ENCODE assay signal across 1 cellular context in the genomic region with DNA sequence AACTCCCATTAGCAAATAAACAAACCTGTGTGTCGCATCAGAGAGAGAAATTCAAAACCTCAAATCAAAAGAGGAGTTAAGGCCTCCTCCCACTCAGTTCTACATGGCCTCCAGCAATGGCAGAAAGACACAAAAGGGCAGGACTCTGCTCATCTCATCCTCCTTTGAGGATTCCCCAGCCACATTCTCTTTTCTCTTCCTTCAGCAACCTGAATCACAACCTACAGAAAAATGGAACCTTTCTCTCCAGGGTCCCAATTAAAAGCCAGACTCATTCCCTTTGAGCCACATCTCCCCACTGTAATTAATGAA.
TF ChIP-seq lines count a peak whose summit lies in the region.

No MANE protein-coding gene starts in this region.

TF ChIP-seq in H1, 55 proteins besides CTCF, POLR2A, EP300 and RAD21:
- TF ChIP-seq POLR2AphosphoS5 (IDR thresholded peaks at IDR 0.05; ENCODE audit: low read depth, low read length) (no peak), CREB1 (IDR thresholded peaks at IDR 0.05) (no peak), SIRT6 (IDR thresholded peaks at IDR 0.05; ENCODE audit: low read length) (no peak), SIN3A (conservative IDR thresholded peaks at IDR 0.05 in 1 of 2, IDR thresholded peaks at IDR 0.05 in 1 of 2; ENCODE audit: low read depth in 1 of 2, low read length in 2 of 2) (no peak), CBX5 (IDR thresholded peaks at IDR 0.05; ENCODE audit: low read depth, low read length) (no peak), HDAC2 (IDR thresholded peaks at IDR 0.05; ENCODE audit: borderline replicate concordance in 1 of 2, low read depth in 2 of 2, low read length in 2 of 2) (no peak), SP4 (IDR thresholded peaks at IDR 0.05; ENCODE audit: low read length) (no peak), TAF1 (IDR thresholded peaks at IDR 0.05; ENCODE audit: low read depth, low read length) (no peak)
- TF ChIP-seq, protein P1, sequence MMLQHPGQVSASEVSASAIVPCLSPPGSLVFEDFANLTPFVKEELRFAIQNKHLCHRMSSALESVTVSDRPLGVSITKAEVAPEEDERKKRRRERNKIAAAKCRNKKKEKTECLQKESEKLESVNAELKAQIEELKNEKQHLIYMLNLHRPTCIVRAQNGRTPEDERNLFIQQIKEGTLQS (IDR thresholded peaks at IDR 0.05; ENCODE audit: insufficient read depth, low read depth, low read length), result no peak
TF ChIP-seq in H1: peak in this region for 0.
